Comparison of ENCODE assay signal across 9 cellular contexts in genomic region chr2:12722445-12723316, GRCh38. TPM values are rescaled to one million over a fixed set of nuclear protein-coding genes. Genes with fewer than 3 reads are reported as not detected.
A peak's percentile ranks its signal among the peaks of the same experiment; 100 is the strongest.
DNase-seq lines count a peak whose midpoint lies in the region; ATAC-seq and TF ChIP-seq lines count a peak whose summit lies in the region.
"Had no signal": no experiment of that assay in that cellular context is flagged by ENCODE, and none has a peak within 500 bp of the region (broad histone marks: within the 10 kb centered on the region; RNA-seq: fewer than 3 reads in every experiment).

No MANE protein-coding gene starts in this region.

- no peaks in the 10 kb centered on the region for H3K9me3 ChIP-seq in breast epithelium
- no peaks in the 10 kb centered on the region for H3K9me3 ChIP-seq in hepatocyte (ENCODE audit: low read depth)
- H3K9me3 ChIP-seq in thoracic aorta = no peaks in the 10 kb centered on the region
- H3K9me3 ChIP-seq in right lobe of liver = no peaks in the 10 kb centered on the region
- H3K9me3 ChIP-seq: Peyer's patch had no signal

- no peak overlapping the region for H3K4me3 Mint-ChIP-seq in MCF 10A (ENCODE audit: unreplicated experiment)

- peaks cover 30% of the 10 kb centered on the region for H4K20me1 ChIP-seq in hepatocyte (ENCODE audit: insufficient read depth, poor library complexity, severe bottlenecking)

- H3K4me1 ChIP-seq in breast epithelium (no peaks in the 10 kb centered on the region), hepatocyte (ENCODE audit: insufficient read depth) (peaks cover 28% of the 10 kb centered on the region), thoracic aorta (ENCODE audit: control insufficient read depth in 1 of 2, low read depth in 2 of 2) (peaks cover 31 to 75% of the 10 kb centered on the region in 2 donors), right lobe of liver (peaks cover 0 to 47% (median 9%) of the 10 kb centered on the region in 4 donors)

- ATAC-seq in SK-N-SH treated with all-trans-retinoic acid at 6 μM for 48 hours (no peak), thoracic aorta (ENCODE audit: insufficient number of reproducible peaks, low FRiP score, low read depth) (no peak), right lobe of liver (no peak), GM21723 (IDR thresholded peaks at IDR 0.05; ENCODE audit: unreplicated experiment) (no peak)

- no peaks in the 10 kb centered on the region for H3K27me3 Mint-ChIP-seq in MCF 10A (ENCODE audit: insufficient read depth, unreplicated experiment)

- WGBS in hepatocyte (ENCODE audit: low lambda C conversion rate, missing lambda C conversion rate) = 97% methylated on average over 7 of the region's 7 CpGs
- 75% methylated on average over 7 of the region's 7 CpGs for WGBS in right lobe of liver (ENCODE audit: insufficient coverage, low coverage, low lambda C conversion rate, missing lambda C conversion rate)

- CTCF ChIA-PET in MCF 10A (lab: Yijun Ruan, JAX) = interaction anchor here (0.6 to 5.7 kb wide), 5 partner anchors 206 to 294 kb away, joined by 3 to 37 read pairs (median 4); no protein-coding TSS in a partner anchor

- no peak for TF ChIP-seq CTCF in breast epithelium (IDR thresholded peaks at IDR 0.05)
- no peak for TF ChIP-seq CTCF in MCF 10A (IDR thresholded peaks at IDR 0.05; ENCODE audit: unreplicated experiment)
- TF ChIP-seq CTCF in hepatocyte (IDR thresholded peaks at IDR 0.05; ENCODE audit: poor library complexity) = no peak
- TF ChIP-seq CTCF in thoracic aorta (IDR thresholded peaks at IDR 0.05) = no peak
- no peak for TF ChIP-seq CTCF in right lobe of liver (IDR thresholded peaks at IDR 0.05)

- H3K4me1 Mint-ChIP-seq in MCF 10A (ENCODE audit: insufficient read depth, unreplicated experiment) = peaks cover 17% of the 10 kb centered on the region

- BruUV-seq in MCF 10A (replicated peaks; lab: Mats Ljungman, UMichigan) = no TSS peak

- no peak for DNase-seq in breast epithelium (ENCODE audit: low spot score in 2 of 2)
- DNase-seq in MCF 10A (ENCODE audit: unreplicated experiment) = no peak
- no peak for DNase-seq in hepatocyte (ENCODE audit: low spot score)
- no peak for DNase-seq in thoracic aorta (ENCODE audit: low spot score)
- DNase-seq in right lobe of liver = no peak
- DNase-seq in DMS114 treated with DMSO at 0.1 percent for 48 hours (lab: John Stamatoyannopoulos, UW; ENCODE audit: unreplicated experiment) = no peak
- DNase-seq: Peyer's patch had no signal

- intact Hi-C loops in breast epithelium (cut with DNase I; ENCODE audit: low total_unique reads) (no loop called here), MCF 10A (cut with micrococcal nuclease) (no loop called here), right lobe of liver (cut with DNase I) (no loop called here)

- no peaks in the 10 kb centered on the region for H3K9me3 Mint-ChIP-seq in MCF 10A (ENCODE audit: unreplicated experiment)

- H3K9me2 ChIP-seq in hepatocyte (replicated peaks; ENCODE audit: insufficient read depth) = no peaks in the 10 kb centered on the region

- POLR2A ChIA-PET in MCF 10A (lab: Yijun Ruan, JAX) = no interaction called here

- H3K27me3 ChIP-seq in breast epithelium = no peaks in the 10 kb centered on the region
- no peaks in the 10 kb centered on the region for H3K27me3 ChIP-seq in hepatocyte
- no peaks in the 10 kb centered on the region for H3K27me3 ChIP-seq in thoracic aorta (replicated peaks; ENCODE audit: insufficient read depth)
- no peaks in the 10 kb centered on the region for H3K27me3 ChIP-seq in right lobe of liver
- H3K27me3 ChIP-seq: Peyer's patch had no signal

- H3K4me3 ChIP-seq in breast epithelium (peak overlapping the region in 2 of 3 donors; percentile 83 to 84), hepatocyte (no peak overlapping the region), thoracic aorta (peak overlapping the region; percentile 92), right lobe of liver (no peak overlapping the region)

- no peak overlapping the region for H3K27ac Mint-ChIP-seq in MCF 10A (ENCODE audit: low read depth, unreplicated experiment)

- H3K4me2 ChIP-seq in hepatocyte = peak overlapping the region; percentile 84

- no peaks in the 10 kb centered on the region for H3K36me3 ChIP-seq in breast epithelium
- H3K36me3 ChIP-seq in hepatocyte (replicated peaks; ENCODE audit: insufficient read depth, low read depth) = no peaks in the 10 kb centered on the region
- peaks cover 5% of the 10 kb centered on the region for H3K36me3 ChIP-seq in thoracic aorta
- H3K36me3 ChIP-seq in right lobe of liver = no peaks in the 10 kb centered on the region
- H3K36me3 ChIP-seq: Peyer's patch had no signal

- H2AFZ ChIP-seq in hepatocyte = no peak overlapping the region

- TF ChIP-seq POLR2A in breast epithelium (IDR thresholded peaks at IDR 0.05) = no peak
- TF ChIP-seq POLR2A in right lobe of liver (IDR thresholded peaks at IDR 0.05) = no peak

- peaks cover 23% of the 10 kb centered on the region for H3K36me3 Mint-ChIP-seq in MCF 10A (ENCODE audit: insufficient read depth, unreplicated experiment)

- peaks cover 80% of the 10 kb centered on the region for H3K79me2 ChIP-seq in hepatocyte

- H3K27ac ChIP-seq in breast epithelium (peak overlapping the region in 1 of 2 donors; percentile 20), hepatocyte (no peak overlapping the region), thoracic aorta (peak overlapping the region in 1 of 2 donors; percentile 20), right lobe of liver (no peak overlapping the region)

TF ChIP-seq in SK-N-SH treated with all-trans-retinoic acid at 6 μM for 48 hours, 23 proteins besides CTCF, POLR2A, EP300 and RAD21:
- TF ChIP-seq ESRRG (CRISPR knock-in tag; IDR thresholded peaks at IDR 0.05) (no peak), ISL1 (CRISPR knock-in tag; IDR thresholded peaks at IDR 0.05) (peak; percentile 7; the same call in 1 of the 2 replicates), BACH2 (CRISPR knock-in tag; IDR thresholded peaks at IDR 0.05; ENCODE audit: borderline replicate concordance) (no peak), CSRNP3 (CRISPR knock-in tag; IDR thresholded peaks at IDR 0.05) (no peak)

RNA-seq across cellular contexts. Expression of gene TRIB2, which starts 5.9 kb away (rescaled TPM):
- total RNA-seq in breast epithelium (10 to 100 TPM; 17.6 to 62.9 (median 49.6) TPM), MCF 10A (2022) (12.9 and 14.3 TPM in 2 replicates), hepatocyte (27.2 and 28.0 TPM in 2 replicates), thoracic aorta (10 to 100 TPM; 81.4 to 85.6 TPM), right lobe of liver (10 to 100 TPM in 5 of 6 experiments, 1 to 10 TPM in 1; 9.1 to 24.4 (median 15.3) TPM)
- 18.5 and 19.2 TPM in 2 replicates for polyA plus RNA-seq in hepatocyte

Comparison
In these comparisons a context has a peak if more than half of its experiments do, and no peak if none do; other contexts are left out.
1. H3K4me3 ChIP-seq: peak in breast epithelium (2 of 3) and thoracic aorta (single experiment); none in hepatocyte (single experiment) and right lobe of liver (0 of 3).